Comparison of ENCODE assay signal across 20 cellular contexts in genomic region chr21:43282358-43283120, GRCh38.
DNase-seq lines count a peak whose midpoint lies in the region; ATAC-seq and TF ChIP-seq lines count a peak whose summit lies in the region.
"Had no signal": no experiment of that assay in that cellular context is flagged by ENCODE, and none has a peak within 500 bp of the region (broad histone marks: within the 10 kb centered on the region; RNA-seq: fewer than 3 reads in every experiment).

No MANE protein-coding gene starts in this region.

- H4K20me1 ChIP-seq in IMR-90 (ENCODE audit: insufficient read depth, low read length): no peaks in the 10 kb centered on the region; the same call in 1 of the 2 replicates
- H4K20me1 ChIP-seq: BLaER1 had no signal

- no peak overlapping the region for H4K91ac ChIP-seq in IMR-90 (ENCODE audit: insufficient read depth, low read depth, low read length)

- H3K4me3 ChIP-seq in IMR-90 (ENCODE audit: insufficient read depth, low read depth, low read length): no peak overlapping the region
- H3K4me3 ChIP-seq in right cardiac atrium (ENCODE audit: low read length): no peak overlapping the region
- H3K4me3 ChIP-seq: BLaER1, K562, MG63 had no signal

- no peak for TF ChIP-seq POLR2A in IMR-90 (IDR thresholded peaks at IDR 0.05; ENCODE audit: low read depth, low read length)

- H3K36me3 ChIP-seq in IMR-90 (ENCODE audit: control insufficient read depth, insufficient read depth, low read length): no peaks in the 10 kb centered on the region
- H3K36me3 ChIP-seq: BLaER1, MG63 had no signal

- H3K4ac ChIP-seq in IMR-90 (ENCODE audit: low read depth, low read length): no peak overlapping the region

- no peak overlapping the region for H3K9ac ChIP-seq in IMR-90 (ENCODE audit: low read depth, low read length)
- H3K9ac ChIP-seq: BLaER1 had no signal

- H2BK20ac ChIP-seq in IMR-90 (ENCODE audit: low read depth, low read length): no peak overlapping the region

- no peak for TF ChIP-seq CTCF in IMR-90 (conservative IDR thresholded peaks at IDR 0.05; ENCODE audit: low read depth, low read length)

- no peak overlapping the region for H2BK120ac ChIP-seq in IMR-90 (ENCODE audit: low read depth, low read length)

- H2AK5ac ChIP-seq in IMR-90 (ENCODE audit: low read depth, low read length): no peak overlapping the region

- peak overlapping the region; percentile 42 for H2AK9ac ChIP-seq in IMR-90 (replicated peaks; ENCODE audit: low read depth, low read length, poor library complexity)

- no peak overlapping the region for H3K4me2 ChIP-seq in IMR-90 (ENCODE audit: low read depth, low read length)
- H3K4me2 ChIP-seq: BLaER1 had no signal

- no peak overlapping the region for H3K56ac ChIP-seq in IMR-90 (ENCODE audit: extremely low read depth, insufficient read depth, low read length)

- H3K4me1 ChIP-seq in IMR-90 (ENCODE audit: control insufficient read depth, insufficient read depth, low read length): no peaks in the 10 kb centered on the region
- H3K4me1 ChIP-seq in right cardiac atrium (ENCODE audit: control insufficient read depth, insufficient read depth, low read length): peaks cover 1% of the 10 kb centered on the region

- H3K27ac ChIP-seq in IMR-90 (ENCODE audit: insufficient read depth, low read length) (no peak overlapping the region), right cardiac atrium (ENCODE audit: low read length) (no peak overlapping the region)
- H3K27ac ChIP-seq: BLaER1 had no signal

- no peak for TF ChIP-seq RAD21 in IMR-90 (IDR thresholded peaks at IDR 0.05; ENCODE audit: low read length)

- no TSS peak for BruUV-seq in IMR-90 (replicated peaks; lab: Mats Ljungman, UMichigan)

- in situ Hi-C loops in IMR-90 (cut with MboI; ENCODE audit: low sequenced_read_pairs): no loop called here

- POLR2A ChIA-PET in IMR-90 (lab: Charles Lee; ENCODE audit: unreplicated experiment): no interaction called here

- no peak overlapping the region for H2BK15ac ChIP-seq in IMR-90 (ENCODE audit: low read depth, low read length)

- CTCF ChIA-PET in IMR-90 (lab: Yijun Ruan, JAX): no interaction called here

- no peak for DNase-seq in IMR-90
- peak; percentile 7 to 26 (median 19) for DNase-seq in right cardiac atrium
- DNase-seq in sciatic nerve (ENCODE audit: low spot score): no peak
- no peak for DNase-seq in NCI-H2171 (lab: John Stamatoyannopoulos, UW)
- DNase-seq in effector CD4-positive, alpha-beta T cell: no peak
- DNase-seq in stimulated activated CD4-positive, alpha-beta T cell treated with anti-CD3 and anti-CD28 coated beads, Interleukin-2, amount 100 ng/mL, for 48 hours: no peak
- no peak for DNase-seq in A172 (ENCODE audit: low spot score)
- DNase-seq: CD4-positive, alpha-beta T cell; COR-L47; DMS79; MG63; NCI-H1417; NCI-H1694 treated with DMSO at 0.1 percent for 48 hours; NCI-H2081 treated with DMSO at 0.1 percent for 48 hours; NCI-H446 treated with DMSO at 0.1 percent for 48 hours; NCI-H526 treated with DMSO at 0.1 percent for 48 hours; SIG-M5 had no signal

- no peak overlapping the region for H3K23ac ChIP-seq in IMR-90 (ENCODE audit: low read depth, low read length)

- H3K79me1 ChIP-seq in IMR-90 (ENCODE audit: low read depth in 1 of 2, low read length in 2 of 2): no peaks in the 10 kb centered on the region

- H3K9me1 ChIP-seq in IMR-90 (ENCODE audit: insufficient read depth, low read length): no peaks in the 10 kb centered on the region

- intact Hi-C loops in IMR-90 (cut with micrococcal nuclease): no loop called here
- intact Hi-C loops in right cardiac atrium (cut with DNase I): no loop called here
- intact Hi-C loops in sciatic nerve (cut with DNase I): no loop called here

- no peak overlapping the region for H2BK5ac ChIP-seq in IMR-90 (ENCODE audit: low read depth, low read length, poor library complexity, severe bottlenecking)

- 61% methylated on average over 10 of the region's 23 CpGs; no CpG with 5 or more reads in 1 of the 2 experiments for WGBS in IMR-90 (ENCODE audit: extremely low coverage in 2 of 2, insufficient read length in 1 of 2), 2 experiments
- WGBS in right cardiac atrium: 86% methylated on average over 23 of the region's 23 CpGs

- no peak for ATAC-seq in IMR-90 (ENCODE audit: low read depth)
- peak; percentile 16 for ATAC-seq in esophagus mucosa
- ATAC-seq in right cardiac atrium: no peak
- ATAC-seq in sciatic nerve: peak; percentile 8
- ATAC-seq: K562 had no signal

- H3K18ac ChIP-seq in IMR-90 (ENCODE audit: low read depth, low read length): no peak overlapping the region

- H4K5ac ChIP-seq in IMR-90 (ENCODE audit: low read depth, low read length): no peak overlapping the region

- no peak overlapping the region for H2AFZ ChIP-seq in IMR-90 (replicated peaks; ENCODE audit: low read length, poor library complexity)

- H3K27me3 ChIP-seq in IMR-90 (ENCODE audit: control insufficient read depth, insufficient read depth, low read length): peaks cover 19% of the 10 kb centered on the region
- no peaks in the 10 kb centered on the region for H3K27me3 ChIP-seq in right cardiac atrium (ENCODE audit: control insufficient read depth, insufficient read depth)
- H3K27me3 ChIP-seq: BLaER1, MG63 had no signal

- H4K8ac ChIP-seq in IMR-90 (ENCODE audit: low read depth in 2 of 2, low read length in 2 of 2): no peak overlapping the region

- no peak overlapping the region for H3K14ac ChIP-seq in IMR-90 (replicated peaks; ENCODE audit: low read depth, low read length)

- dilution Hi-C loops in IMR-90 (cut with HindIII; ENCODE audit: low sequenced_read_pairs, unreplicated experiment): no loop called here

- H3K9me3 ChIP-seq in IMR-90 (ENCODE audit: control insufficient read depth, insufficient read depth, low read length) (no peaks in the 10 kb centered on the region), right cardiac atrium (ENCODE audit: control insufficient read depth, low read length) (no peaks in the 10 kb centered on the region)
- H3K9me3 ChIP-seq: BLaER1, MG63 had no signal

TF ChIP-seq in IMR-90, 13 proteins besides CTCF, POLR2A, EP300 and RAD21:
- no peak for TF ChIP-seq RFX5 (IDR thresholded peaks at IDR 0.05; ENCODE audit: low read depth, low read length)
- no peak for TF ChIP-seq FOS (IDR thresholded peaks at IDR 0.05; ENCODE audit: low read depth, low read length)
- no peak for TF ChIP-seq MAFK (IDR thresholded peaks at IDR 0.05; ENCODE audit: low read depth, low read length)
- TF ChIP-seq CEBPB (IDR thresholded peaks at IDR 0.05; ENCODE audit: low read depth, low read length): no peak
- TF ChIP-seq MAZ (IDR thresholded peaks at IDR 0.05; ENCODE audit: borderline replicate concordance, low read depth, low read length): no peak
- TF ChIP-seq USF2 (IDR thresholded peaks at IDR 0.05; ENCODE audit: low read depth, low read length): no peak
- no peak for TF ChIP-seq MXI1 (IDR thresholded peaks at IDR 0.05; ENCODE audit: borderline replicate concordance, low read depth, low read length)
- TF ChIP-seq BHLHE40 (IDR thresholded peaks at IDR 0.05; ENCODE audit: low read depth, low read length): no peak
- TF ChIP-seq CHD1 (IDR thresholded peaks at IDR 0.05; ENCODE audit: low read depth, low read length): no peak
- no peak for TF ChIP-seq NFE2L2 (IDR thresholded peaks at IDR 0.05; ENCODE audit: low read depth, low read length)
- TF ChIP-seq RCOR1 (IDR thresholded peaks at IDR 0.05; ENCODE audit: insufficient replicate concordance, low read length): no peak
- no peak for TF ChIP-seq ELK1 (IDR thresholded peaks at IDR 0.05; ENCODE audit: borderline replicate concordance, low read depth, low read length)
- no peak for TF ChIP-seq SMC3 (IDR thresholded peaks at IDR 0.05; ENCODE audit: low read depth, low read length)

Comparison
In these comparisons a context has a peak if more than half of its experiments do, and no peak if none do; other contexts are left out.
1. ATAC-seq: peak in esophagus mucosa (single experiment) and sciatic nerve (single experiment); none in IMR-90 (single experiment) and right cardiac atrium (0 of 2).
2. DNase-seq: peak in right cardiac atrium (3 of 3); none in IMR-90 (single experiment), sciatic nerve (single experiment), NCI-H2171 (single experiment), effector CD4-positive, alpha-beta T cell (single experiment), stimulated activated CD4-positive, alpha-beta T cell treated with anti-CD3 and anti-CD28 coated beads, Interleukin-2, amount 100 ng/mL, for 48 hours (0 of 2) and A172 (single experiment).